In the genomic region with DNA sequence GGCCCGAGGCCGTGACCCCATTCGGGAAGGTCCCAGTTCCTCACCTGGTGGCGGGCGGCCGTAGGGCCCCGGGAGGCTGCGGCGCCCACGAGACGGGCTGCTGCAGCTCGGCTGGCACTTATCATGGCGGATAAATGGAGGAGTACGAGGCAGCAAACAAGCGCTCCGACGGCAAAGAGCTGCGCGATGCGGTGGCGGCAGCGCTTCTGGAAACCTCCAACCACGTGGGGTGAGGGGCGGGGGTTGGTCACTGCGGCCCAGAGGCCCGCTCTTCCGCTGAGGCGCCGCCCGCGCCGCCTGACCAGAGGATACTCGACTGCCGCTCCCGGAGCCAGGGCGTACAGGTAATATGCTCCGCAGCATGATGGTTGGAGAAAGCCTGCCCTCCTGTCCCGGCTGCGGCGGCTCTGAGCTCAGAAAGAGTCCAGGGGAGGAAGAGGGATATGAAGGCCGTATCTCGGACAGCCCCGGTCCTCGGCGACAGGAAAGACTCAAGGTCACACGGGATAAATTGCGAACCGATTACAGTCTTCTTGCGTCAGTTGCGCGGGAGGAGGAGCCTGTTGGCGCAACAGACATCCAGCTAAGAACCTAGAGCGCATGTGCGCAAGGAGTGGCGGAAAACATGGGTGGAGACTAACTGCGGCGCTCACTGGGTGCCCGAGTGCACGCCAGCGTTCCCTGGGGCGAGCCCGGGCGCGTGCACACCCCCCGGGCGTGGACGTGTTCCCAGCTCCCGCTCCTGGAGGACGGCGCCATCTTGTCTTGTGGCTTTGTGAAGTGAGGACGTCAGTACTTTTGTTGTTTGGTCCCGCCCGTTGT, we compare ENCODE assay signal across 8 cellular contexts. TPM values are rescaled to one million over a fixed set of nuclear protein-coding genes. Genes with fewer than 3 reads are reported as not detected.
DNase-seq lines count a peak whose midpoint lies in the region; ATAC-seq and TF ChIP-seq lines count a peak whose summit lies in the region.

TSS of gene HSPA9 (minus strand) at position 208 of the 822 bp plus-strand sequence. CDS start at position 125, 83 bp downstream.

- DNase-seq in DMS114 treated with DMSO at 0.1 percent for 48 hours (lab: John Stamatoyannopoulos, UW; ENCODE audit: unreplicated experiment) (peak; percentile 99), PC-3 (peak; percentile 98), activated T-cell treated with anti-CD3 and anti-CD28 coated beads for 48 hours (ENCODE audit: low read depth) (peak; percentile 94), epithelial cell of esophagus (ENCODE audit: low read depth) (peak; percentile 99)
- DNase-seq in stimulated activated CD8-positive, alpha-beta memory T cell treated with anti-CD3 and anti-CD28 coated beads, Interleukin-4, amount 100 ng/mL, for 1 hour (ENCODE audit: low read depth in 2 of 2, low spot score in 1 of 2), result peak; percentile 85 to 94

- H3K4me1 ChIP-seq in PC-3 (ENCODE audit: insufficient read depth, low read length) (peaks cover 16% of the 10 kb centered on the region; the same call in 1 of the 2 replicates), mononuclear cell (ENCODE audit: insufficient read depth, low read length) (peaks cover 18% of the 10 kb centered on the region)

- H3K79me2 ChIP-seq in PC-3 (ENCODE audit: low read length), result peaks cover 49% of the 10 kb centered on the region

- peaks cover 2% of the 10 kb centered on the region for H3F3A ChIP-seq in PC-3 (ENCODE audit: low read length, unreplicated experiment)

- H4K20me1 ChIP-seq in PC-3 (ENCODE audit: low read length), result peaks cover 22% of the 10 kb centered on the region

- no peak for TF ChIP-seq EP300 in Ishikawa (IDR thresholded peaks at IDR 0.05; ENCODE audit: borderline replicate concordance)

- no TSS peak for BruUV-seq in PC-3 (replicated peaks; lab: Mats Ljungman, UMichigan)

- CTCF ChIA-PET in PC-3 (lab: Charles Lee), result interaction anchor here (0.5 kb wide), 1 partner anchor 816 kb away, joined by 3 read pairs; no protein-coding TSS in a partner anchor

- intact Hi-C loops in PC-3 (cut with micrococcal nuclease), result no loop called here

- TF ChIP-seq RAD21 in Ishikawa (IDR thresholded peaks at IDR 0.05; ENCODE audit: low read depth), result no peak

- H3K9me3 ChIP-seq in PC-3 (ENCODE audit: low read length), result no peaks in the 10 kb centered on the region
- no peaks in the 10 kb centered on the region for H3K9me3 ChIP-seq in mononuclear cell (ENCODE audit: low read depth, low read length)

- peak within 1 kb of the TSS; percentile 100 for H3K9ac ChIP-seq in PC-3 (ENCODE audit: low read length)

- H3K9me2 ChIP-seq in PC-3 (replicated peaks; ENCODE audit: low read length), result no peaks in the 10 kb centered on the region

- ATAC-seq in GM21576 (IDR thresholded peaks at IDR 0.05; ENCODE audit: unreplicated experiment) (peak; percentile 86), PC-3 (peak; percentile 88)

- no peaks in the 10 kb centered on the region for H3K27me3 ChIP-seq in PC-3 (ENCODE audit: low read length)
- no peaks in the 10 kb centered on the region for H3K27me3 ChIP-seq in mononuclear cell (ENCODE audit: insufficient read depth, low read length)

- POLR2A ChIA-PET in PC-3 (lab: Charles Lee; ENCODE audit: unreplicated experiment), result interaction anchor here (0.6 to 0.9 kb wide), 4 partner anchors 32 to 816 kb away, joined by 3 to 7 read pairs (median 4); partner anchors contain the start of genes ETF1 and SIL1

- H3K4me3 ChIP-seq in PC-3 (ENCODE audit: low read length) (peak within 1 kb of the TSS; percentile 94), epithelial cell of esophagus (ENCODE audit: low read length) (peak within 1 kb of the TSS; percentile 88), mononuclear cell (ENCODE audit: low read length) (peak within 1 kb of the TSS; percentile 95)

- peaks cover 27% of the 10 kb centered on the region for H3K36me3 ChIP-seq in PC-3 (ENCODE audit: low read depth, low read length)

- peak within 1 kb of the TSS; percentile 84 for H2AFZ ChIP-seq in PC-3 (ENCODE audit: low read length)

- H3K4me2 ChIP-seq in PC-3 (ENCODE audit: low read length), result peak within 1 kb of the TSS; percentile 88

- peak within 1 kb of the TSS; percentile 93 for H3K27ac ChIP-seq in PC-3 (ENCODE audit: low read length)

- TF ChIP-seq CTCF in PC-3 (conservative IDR thresholded peaks at IDR 0.05; ENCODE audit: low read depth, low read length) (no peak), epithelial cell of esophagus (IDR thresholded peaks at IDR 0.05; ENCODE audit: insufficient read depth, low read depth, low read length, missing control alignments) (no peak)

TF ChIP-seq in Ishikawa, 13 proteins besides CTCF, POLR2A, EP300 and RAD21:
- TF ChIP-seq, protein P1, sequence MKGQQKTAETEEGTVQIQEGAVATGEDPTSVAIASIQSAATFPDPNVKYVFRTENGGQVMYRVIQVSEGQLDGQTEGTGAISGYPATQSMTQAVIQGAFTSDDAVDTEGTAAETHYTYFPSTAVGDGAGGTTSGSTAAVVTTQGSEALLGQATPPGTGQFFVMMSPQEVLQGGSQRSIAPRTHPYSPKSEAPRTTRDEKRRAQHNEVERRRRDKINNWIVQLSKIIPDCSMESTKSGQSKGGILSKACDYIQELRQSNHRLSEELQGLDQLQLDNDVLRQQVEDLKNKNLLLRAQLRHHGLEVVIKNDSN (IDR thresholded peaks at IDR 0.05), result peak; percentile 92
- TF ChIP-seq ZBTB7A (IDR thresholded peaks at IDR 0.05; ENCODE audit: low read depth) (no peak), TEAD4 (IDR thresholded peaks at IDR 0.05) (peak; percentile 20; the same call in 1 of the 2 replicates), TAF1 (IDR thresholded peaks at IDR 0.05; ENCODE audit: low read depth) (peak; percentile 85), TCF12 (IDR thresholded peaks at IDR 0.05; ENCODE audit: low read depth) (peak; percentile 50), EGR1 (IDR thresholded peaks at IDR 0.05) (no peak), MAX (IDR thresholded peaks at IDR 0.05) (peak; percentile 98), NFIC (IDR thresholded peaks at IDR 0.05) (no peak), CREB1 (IDR thresholded peaks at IDR 0.05; ENCODE audit: low read depth) (peak; percentile 63), FOXM1 (IDR thresholded peaks at IDR 0.05; ENCODE audit: borderline replicate concordance, low read depth) (peak; percentile 57; the same call in 1 of the 2 replicates), CEBPB (IDR thresholded peaks at IDR 0.05) (peak; percentile 81), REST (IDR thresholded peaks at IDR 0.05; ENCODE audit: low read depth) (0 out of 2 replicates have a peak, but pooled peaks have one; percentile 13), YY1 (IDR thresholded peaks at IDR 0.05; ENCODE audit: low read depth) (peak; percentile 95)

RNA-seq across cellular contexts. Expression of gene HSPA9, which starts in this region (rescaled TPM):
- total RNA-seq in PC-3 (2014; rRNA removed), result 346 and 432 TPM in 2 replicates
- 455 TPM for total RNA-seq in mononuclear cell

Comparison
In these comparisons a context has a peak if more than half of its experiments do, and no peak if none do; other contexts are left out.
1. Peak in every context shown above with its lines: DNase-seq, ATAC-seq, H3K4me3 ChIP-seq and H3K27ac ChIP-seq.